In genomic region chr18:6284761-6285160, GRCh38 we compare ENCODE assay signal across 15 cellular contexts.
DNase-seq lines count a peak whose midpoint lies in the region; ATAC-seq and TF ChIP-seq lines count a peak whose summit lies in the region.
"Had no signal": no experiment of that assay in that cellular context is flagged by ENCODE, and none has a peak within 500 bp of the region (broad histone marks: within the 10 kb centered on the region; RNA-seq: fewer than 3 reads in every experiment).

No MANE protein-coding gene starts in this region.

- no peaks in the 10 kb centered on the region for H3K79me1 ChIP-seq in neuronal stem cell (ENCODE audit: low read depth, low read length)

- no peak overlapping the region for H3K4ac ChIP-seq in neuronal stem cell (ENCODE audit: low read length)

- H3K14ac ChIP-seq in neuronal stem cell (ENCODE audit: low read length) = no peak overlapping the region

- H3K27ac ChIP-seq in right cardiac atrium (ENCODE audit: low read length) (no peak overlapping the region), right atrium auricular region (no peak overlapping the region), neuronal stem cell (replicated peaks; ENCODE audit: low read length) (no peak overlapping the region), spleen (no peak overlapping the region), tibial nerve (no peak overlapping the region)

- 96% methylated on average over 22 of the region's 22 CpGs for WGBS in right cardiac atrium
- WGBS in neuronal stem cell (ENCODE audit: extremely low coverage in 2 of 2, insufficient read length in 2 of 2, insufficient replicate concordance in 1 of 2), 2 donors = no CpG with 5 or more reads among the region's 22 CpGs
- 95 to 96% (median 95%) methylated on average over 22 of the region's 22 CpGs for WGBS in spleen, 5 donors
- 95% methylated on average over 22 of the region's 22 CpGs for WGBS in tibial nerve, 2 donors

- no peak overlapping the region for H2AK5ac ChIP-seq in neuronal stem cell (ENCODE audit: low read depth, low read length)

- H3K36me3 ChIP-seq in right atrium auricular region (no peaks in the 10 kb centered on the region), neuronal stem cell (replicated peaks in 1 of 2; ENCODE audit: control insufficient read depth in 2 of 2, insufficient read depth in 2 of 2, low read length in 2 of 2) (no peaks in the 10 kb centered on the region), spleen (peaks cover 0 to 17% (median 4%) of the 10 kb centered on the region in 6 donors), tibial nerve (peaks cover 0 to 9% (median 0%) of the 10 kb centered on the region in 3 donors)
- H3K36me3 ChIP-seq: HAP-1 had no signal

- no peak overlapping the region for H2BK12ac ChIP-seq in neuronal stem cell (ENCODE audit: low read length)

- H3K27me3 ChIP-seq in right cardiac atrium (ENCODE audit: control insufficient read depth, insufficient read depth) = no peaks in the 10 kb centered on the region
- no peaks in the 10 kb centered on the region for H3K27me3 ChIP-seq in right atrium auricular region
- no peaks in the 10 kb centered on the region for H3K27me3 ChIP-seq in neuronal stem cell (ENCODE audit: control insufficient read depth in 3 of 3, insufficient read depth in 3 of 3, low read depth in 1 of 3, low read length in 3 of 3)
- H3K27me3 ChIP-seq in spleen (replicated peaks in 1 of 7) = no peaks in the 10 kb centered on the region
- H3K27me3 ChIP-seq in tibial nerve = no peaks in the 10 kb centered on the region

- H3K9me3 ChIP-seq in right cardiac atrium (ENCODE audit: control insufficient read depth, low read length) = no peaks in the 10 kb centered on the region
- H3K9me3 ChIP-seq in right atrium auricular region = no peaks in the 10 kb centered on the region
- no peaks in the 10 kb centered on the region for H3K9me3 ChIP-seq in neuronal stem cell (replicated peaks in 1 of 2; ENCODE audit: control insufficient read depth in 2 of 2, insufficient read depth in 1 of 2, low read depth in 1 of 2, low read length in 2 of 2)
- no peaks in the 10 kb centered on the region for H3K9me3 ChIP-seq in spleen
- no peaks in the 10 kb centered on the region for H3K9me3 ChIP-seq in tibial nerve
- H3K9me3 ChIP-seq: HAP-1 had no signal

- no peak for TF ChIP-seq EP300 in tibial nerve (IDR thresholded peaks at IDR 0.05)

- no peak overlapping the region for H3K9ac ChIP-seq in neuronal stem cell (ENCODE audit: low read depth, low read length, poor library complexity)

- no peak overlapping the region for H3K4me2 ChIP-seq in neuronal stem cell (ENCODE audit: insufficient read depth, low read length, poor library complexity, severe bottlenecking)

- H4K91ac ChIP-seq in neuronal stem cell (ENCODE audit: low read depth, low read length, poor library complexity) = no peak overlapping the region

- peak overlapping the region; percentile 29 for H3K23ac ChIP-seq in neuronal stem cell (ENCODE audit: low read depth, low read length, poor library complexity)

- H3K18ac ChIP-seq in neuronal stem cell (ENCODE audit: low read length) = peak overlapping the region; percentile 27

- H2BK5ac ChIP-seq in neuronal stem cell (ENCODE audit: low read length) = no peak overlapping the region

- TF ChIP-seq CTCF in right atrium auricular region (IDR thresholded peaks at IDR 0.05) = no peak
- no peak for TF ChIP-seq CTCF in spleen (IDR thresholded peaks at IDR 0.05 in 8 of 11, conservative IDR thresholded peaks at IDR 0.05 in 3 of 11)
- no peak for TF ChIP-seq CTCF in tibial nerve (IDR thresholded peaks at IDR 0.05)

- ATAC-seq in right cardiac atrium = peak in 1 of 2 donors; percentile 19

- no peak overlapping the region for H2AFZ ChIP-seq in neuronal stem cell (ENCODE audit: low read length)

- H4K8ac ChIP-seq in neuronal stem cell (ENCODE audit: low read depth, low read length) = no peak overlapping the region

- intact Hi-C loops in right cardiac atrium (cut with DNase I) (no loop called here), spleen (cut with DNase I; ENCODE audit: low total_unique reads) (no loop called here)

- no peak overlapping the region for H2BK120ac ChIP-seq in neuronal stem cell (ENCODE audit: low read depth, low read length)

- no peak overlapping the region for H3K4me3 ChIP-seq in right cardiac atrium (ENCODE audit: low read length)
- H3K4me3 ChIP-seq in right atrium auricular region = no peak overlapping the region
- H3K4me3 ChIP-seq in neuronal stem cell (ENCODE audit: low read length in 2 of 2) = peak overlapping the region in 1 of 2 donors; percentile 10
- H3K4me3 ChIP-seq in spleen = no peak overlapping the region
- H3K4me3 ChIP-seq in tibial nerve = no peak overlapping the region
- H3K4me3 ChIP-seq: HAP-1 had no signal

- no peak overlapping the region for H2BK15ac ChIP-seq in neuronal stem cell (ENCODE audit: low read length)

- H3K4me1 ChIP-seq in right cardiac atrium (ENCODE audit: control insufficient read depth, insufficient read depth, low read length) (peaks cover 6% of the 10 kb centered on the region), right atrium auricular region (peaks cover 0 to 11% of the 10 kb centered on the region in 2 donors), neuronal stem cell (ENCODE audit: control insufficient read depth in 2 of 2, insufficient read depth in 1 of 2, low read depth in 1 of 2, low read length in 2 of 2) (peaks cover 3% of the 10 kb centered on the region in 2 donors), spleen (no peaks in the 10 kb centered on the region), tibial nerve (no peaks in the 10 kb centered on the region)
- H3K4me1 ChIP-seq: HAP-1 had no signal

- DNase-seq in right cardiac atrium = peak in 2 of 3 donors; percentile 36 to 51
- DNase-seq in right atrium auricular region (ENCODE audit: low spot score) = no peak
- no peak for DNase-seq in neuronal stem cell (ENCODE audit: low spot score)
- DNase-seq in spleen = peak; percentile 69
- DNase-seq in activated gamma-delta T cell (lab: John Stamatoyannopoulos, UW) = no peak
- DNase-seq in 8988T = no peak
- no peak for DNase-seq in tibial nerve (ENCODE audit: low spot score in 2 of 2)
- DNase-seq: C1 segment of cervical spinal cord; Calu3; CD4-positive, alpha-beta memory T cell; COR-L47; DMS53; DMS79 treated with DMSO at 0.1 percent for 48 hours; GOT3 had no signal

- TF ChIP-seq POLR2A in spleen (IDR thresholded peaks at IDR 0.05) (no peak), tibial nerve (IDR thresholded peaks at IDR 0.05) (no peak)

Comparison
In these comparisons a context has a peak if more than half of its experiments do, and no peak if none do; other contexts are left out.
1. DNase-seq: peak in right cardiac atrium (2 of 3) and spleen (single experiment); none in right atrium auricular region (single experiment), neuronal stem cell (single experiment), activated gamma-delta T cell (single experiment), 8988T (single experiment) and tibial nerve (0 of 2).